18 cellular contexts compared by ENCODE assay signal in the genomic region with DNA sequence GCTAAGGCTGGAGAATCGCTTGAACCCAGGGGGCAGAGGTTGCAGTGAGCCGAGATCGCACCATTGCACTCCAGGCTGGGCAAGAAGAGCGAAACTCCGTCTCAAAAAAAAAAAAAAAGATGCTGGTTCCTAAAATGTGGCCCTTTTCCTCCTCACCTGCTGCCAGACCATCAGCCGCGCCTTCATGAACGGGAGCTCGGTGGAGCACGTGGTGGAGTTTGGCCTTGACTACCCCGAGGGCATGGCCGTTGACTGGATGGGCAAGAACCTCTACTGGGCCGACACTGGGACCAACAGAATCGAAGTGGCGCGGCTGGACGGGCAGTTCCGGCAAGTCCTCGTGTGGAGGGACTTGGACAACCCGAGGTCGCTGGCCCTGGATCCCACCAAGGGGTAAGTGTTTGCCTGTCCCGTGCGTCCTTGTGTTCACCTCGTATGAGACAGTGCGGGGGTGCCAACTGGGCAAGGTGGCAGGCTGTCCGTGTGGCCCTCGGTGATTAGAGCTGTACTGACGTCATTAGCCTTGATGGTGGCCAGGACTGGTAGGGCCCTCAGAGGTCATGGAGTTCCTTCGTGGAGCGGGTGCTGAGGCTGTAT. TPM values are rescaled to one million over a fixed set of nuclear protein-coding genes. Genes with fewer than 3 reads are reported as not detected.
DNase-seq lines count a peak whose midpoint lies in the region; ATAC-seq, FAIRE-seq and TF ChIP-seq lines count a peak whose summit lies in the region.
"Had no signal": no experiment of that assay in that cellular context is flagged by ENCODE, and none has a peak within 500 bp of the region (broad histone marks: within the 10 kb centered on the region; RNA-seq: fewer than 3 reads in every experiment).

No MANE protein-coding gene starts in this region.

- no peaks in the 10 kb centered on the region for H3K9me3 Mint-ChIP-seq in nephron progenitor cell
- H3K9me3 Mint-ChIP-seq: CD8-positive, alpha-beta T cell; H9 had no signal

- TF ChIP-seq CTCF in nephron progenitor cell (IDR thresholded peaks at IDR 0.05) (no peak), GM13977 (IDR thresholded peaks at IDR 0.05; ENCODE audit: extremely low read depth, insufficient read depth, missing control alignments) (no peak)

- FAIRE-seq in HTR-8/SVneo (lab: Jason Lieb, UNC) = peak; percentile 13
- FAIRE-seq: GM19239, H1 had no signal

- H3K4me1 Mint-ChIP-seq in nephron progenitor cell = no peaks in the 10 kb centered on the region
- H3K4me1 Mint-ChIP-seq: H9 had no signal

- H3K27ac Mint-ChIP-seq in nephron progenitor cell = peak overlapping the region; percentile 25
- H3K27ac Mint-ChIP-seq: CD8-positive, alpha-beta T cell; H9 had no signal

- peaks cover 68% of the 10 kb centered on the region for H3K36me3 Mint-ChIP-seq in nephron progenitor cell (ENCODE audit: low read depth)

- no peaks in the 10 kb centered on the region for H3K9me3 ChIP-seq in stomach smooth muscle (ENCODE audit: control insufficient read depth in 2 of 2, low read length in 2 of 2)
- H3K9me3 ChIP-seq: BLaER1 treated with 17β-estradiol and CSF1 and Interleukin-3, amounts not matched to agents 10 nM and 100 nM had no signal

- no peaks in the 10 kb centered on the region for H3K27me3 ChIP-seq in stomach smooth muscle (ENCODE audit: control insufficient read depth in 1 of 2, insufficient read depth in 2 of 2, low read length in 2 of 2)
- H3K27me3 ChIP-seq: BLaER1 treated with 17β-estradiol and CSF1 and Interleukin-3, amounts not matched to agents 10 nM and 100 nM had no signal

- no peak overlapping the region for H3K4me3 Mint-ChIP-seq in nephron progenitor cell
- H3K4me3 Mint-ChIP-seq: CD8-positive, alpha-beta T cell; H9 had no signal

- in situ Hi-C loops in GM13977 (cut with MboI; ENCODE audit: low pct_unique_long_range_greater_than_20kb, low sequenced_read_pairs, unreplicated experiment) = no loop called here

- H3K27ac ChIP-seq in stomach smooth muscle (ENCODE audit: low read length) = peak overlapping the region; percentile 11

- H3K27me3 Mint-ChIP-seq in nephron progenitor cell (ENCODE audit: low read depth, poor library complexity) = no peaks in the 10 kb centered on the region

- H3K36me3 ChIP-seq in stomach smooth muscle (ENCODE audit: control insufficient read depth in 2 of 2, insufficient read depth in 2 of 2, low read length in 2 of 2) = peaks cover 42 to 59% of the 10 kb centered on the region in 2 donors

- peaks cover 29% of the 10 kb centered on the region for H3K4me1 ChIP-seq in stomach smooth muscle (ENCODE audit: control insufficient read depth, insufficient read depth, low read length)

- H3K4me3 ChIP-seq in stomach smooth muscle (ENCODE audit: low read length in 2 of 2) = no peak overlapping the region
- H3K4me3 ChIP-seq: BLaER1 treated with 17β-estradiol and CSF1 and Interleukin-3, amounts not matched to agents 10 nM and 100 nM had no signal

- peak; percentile 24 for ATAC-seq in Right ventricle myocardium superior (ENCODE audit: poor library complexity)
- ATAC-seq: CD8-positive, alpha-beta T cell had no signal

- intact Hi-C loops in Right ventricle myocardium superior (cut with DNase I) (no loop called here), cardiac septum (cut with DNase I) (no loop called here)

- DNase-seq in Right ventricle myocardium superior (peak; percentile 63), cardiac septum (ENCODE audit: low spot score) (no peak), HTR-8/SVneo (ENCODE audit: insufficient read length, low spot score) (no peak), nephron progenitor cell (no peak), GM13977 (ENCODE audit: low spot score) (no peak), amygdala (lab: John Stamatoyannopoulos, UW) (no peak)
- no peak for DNase-seq in activated naive CD4-positive, alpha-beta T cell treated with anti-CD3 and anti-CD28 coated beads, Interleukin-2, amount 50 U/mL, for 16 hours
- DNase-seq: 8988T; Calu3; CD8-positive, alpha-beta T cell; DMS79 treated with DMSO at 0.1 percent for 48 hours; GF-D8; H9; IMR-90 had no signal

- H3K9ac ChIP-seq in stomach smooth muscle (ENCODE audit: low read length in 2 of 2) = no peak overlapping the region
- H3K9ac ChIP-seq: BLaER1 treated with 17β-estradiol and CSF1 and Interleukin-3, amounts not matched to agents 10 nM and 100 nM had no signal

RNA-seq across cellular contexts. Expression of a gene that starts 50.7 kb away (rescaled TPM):
- total RNA-seq in Right ventricle myocardium superior = 73.9 TPM
- 92.4 TPM for total RNA-seq in cardiac septum
